Comparison of ENCODE assay signal across 8 cellular contexts in genomic region chr10:17200035-17200884, GRCh38. TPM values are rescaled to one million over a fixed set of nuclear protein-coding genes. Genes with fewer than 3 reads are reported as not detected.
DNase-seq lines count a peak whose midpoint lies in the region; ATAC-seq and TF ChIP-seq lines count a peak whose summit lies in the region.

No MANE protein-coding gene starts in this region.

- ATAC-seq in HG03175 (IDR thresholded peaks at IDR 0.05; ENCODE audit: unreplicated experiment), result peak; percentile 22
- ATAC-seq in activated CD8-positive, alpha-beta T cell treated with anti-CD3 and anti-CD28 coated beads, Interleukin-2, amount 10 ng/mL, durations not matched to agents 7 days and 5 days, result no peak
- peak; percentile 25 to 26 for ATAC-seq in stimulated activated naive B cell treated with anti-CD40 and anti-IgM and Interleukin-4, amounts not matched to agents 10 μg/mL and 1 μg/mL and 100 μg/mL, for 72 hours (replicated peaks)

- H3K9ac ChIP-seq in iPS-20b (ENCODE audit: low read depth, low read length), result peak overlapping the region; percentile 88; the same call in 1 of the 2 replicates

- peaks cover 45% of the 10 kb centered on the region for H3K4me1 Mint-ChIP-seq in activated CD8-positive, alpha-beta T cell treated with anti-CD3 and anti-CD28 coated beads, Interleukin-2, amount 10 ng/mL, durations not matched to agents 7 days and 5 days (ENCODE audit: low read depth)
- H3K4me1 Mint-ChIP-seq in stimulated activated naive B cell treated with anti-CD40 and anti-IgM and Interleukin-4, amounts not matched to agents 10 μg/mL and 1 μg/mL and 100 μg/mL, for 72 hours, result peaks cover 15 to 26% of the 10 kb centered on the region in 2 donors

- H3K9me3 Mint-ChIP-seq in activated CD8-positive, alpha-beta T cell treated with anti-CD3 and anti-CD28 coated beads, Interleukin-2, amount 10 ng/mL, durations not matched to agents 7 days and 5 days (ENCODE audit: insufficient read depth), result peaks cover 4% of the 10 kb centered on the region
- H3K9me3 Mint-ChIP-seq in stimulated activated naive B cell treated with anti-CD40 and anti-IgM and Interleukin-4, amounts not matched to agents 10 μg/mL and 1 μg/mL and 100 μg/mL, for 72 hours, result no peaks in the 10 kb centered on the region

- no peak overlapping the region for H3K27ac ChIP-seq in AG04450 (ENCODE audit: low read depth, low read length)
- peak overlapping the region; percentile 89 for H3K27ac ChIP-seq in iPS-20b (ENCODE audit: low read length)

- no peaks in the 10 kb centered on the region for H3K27me3 Mint-ChIP-seq in activated CD8-positive, alpha-beta T cell treated with anti-CD3 and anti-CD28 coated beads, Interleukin-2, amount 10 ng/mL, durations not matched to agents 7 days and 5 days (ENCODE audit: low read depth)
- H3K27me3 Mint-ChIP-seq in stimulated activated naive B cell treated with anti-CD40 and anti-IgM and Interleukin-4, amounts not matched to agents 10 μg/mL and 1 μg/mL and 100 μg/mL, for 72 hours, result no peaks in the 10 kb centered on the region

- peak overlapping the region; percentile 83 for H3K27ac Mint-ChIP-seq in activated CD8-positive, alpha-beta T cell treated with anti-CD3 and anti-CD28 coated beads, Interleukin-2, amount 10 ng/mL, durations not matched to agents 7 days and 5 days
- peak overlapping the region; percentile 97 for H3K27ac Mint-ChIP-seq in stimulated activated naive B cell treated with anti-CD40 and anti-IgM and Interleukin-4, amounts not matched to agents 10 μg/mL and 1 μg/mL and 100 μg/mL, for 72 hours

- H3K27me3 ChIP-seq in AG04450 (ENCODE audit: control insufficient read depth, insufficient read depth, low read length) (no peaks in the 10 kb centered on the region), iPS-20b (ENCODE audit: insufficient read depth, low read length) (no peaks in the 10 kb centered on the region)

- H3K36me3 Mint-ChIP-seq in activated CD8-positive, alpha-beta T cell treated with anti-CD3 and anti-CD28 coated beads, Interleukin-2, amount 10 ng/mL, durations not matched to agents 7 days and 5 days (ENCODE audit: low read depth), result peaks cover 3% of the 10 kb centered on the region
- H3K36me3 Mint-ChIP-seq in stimulated activated naive B cell treated with anti-CD40 and anti-IgM and Interleukin-4, amounts not matched to agents 10 μg/mL and 1 μg/mL and 100 μg/mL, for 72 hours, result no peaks in the 10 kb centered on the region

- DNase-seq in AG04450 (ENCODE audit: low read depth, low spot score), result no peak
- DNase-seq in activated CD8-positive, alpha-beta T cell treated with anti-CD3 and anti-CD28 coated beads, Interleukin-2, amount 10 ng/mL, durations not matched to agents 7 days and 5 days, result no peak
- DNase-seq in stimulated activated naive B cell treated with anti-CD40 and anti-IgM and Interleukin-4, amounts not matched to agents 10 μg/mL and 1 μg/mL and 100 μg/mL, for 72 hours, result no peak
- DNase-seq in NCI-H1092 treated with DMSO at 0.1 percent for 48 hours (lab: John Stamatoyannopoulos, UW), result no peak
- DNase-seq in NCI-H510A treated with DMSO at 0.1 percent for 48 hours (lab: John Stamatoyannopoulos, UW), result no peak
- DNase-seq in NCI-H748 (lab: John Stamatoyannopoulos, UW; ENCODE audit: unreplicated experiment), result no peak

- CTCF ChIA-PET in AG04450 (lab: Charles Lee), result interaction anchor here (0.7 to 1.5 kb wide), 7 partner anchors 18 to 373 kb away, joined by 3 to 5 read pairs (median 3); no protein-coding TSS in a partner anchor
- CTCF ChIA-PET in activated CD8-positive, alpha-beta T cell treated with anti-CD3 and anti-CD28 coated beads, Interleukin-2, amount 10 ng/mL, durations not matched to agents 7 days and 5 days (lab: Charles Lee), result interaction anchor here (1.0 to 4.3 kb wide), 17 partner anchors 11 to 383 kb away, joined by 3 to 38 read pairs (median 4); partner anchors contain the start of genes RSU1 and VIM

- H3K4me3 ChIP-seq in AG04450 (ENCODE audit: low read depth, low read length), result peak overlapping the region; percentile 75
- peak overlapping the region; percentile 91 for H3K4me3 ChIP-seq in iPS-20b (ENCODE audit: low read length)

- peaks cover 41% of the 10 kb centered on the region for H3K4me1 ChIP-seq in iPS-20b (ENCODE audit: insufficient read depth, low read length)

- H3K9me3 ChIP-seq in AG04450 (ENCODE audit: control insufficient read depth, insufficient read depth, low read length) (peaks cover 4% of the 10 kb centered on the region; the same call in 1 of the 2 replicates), iPS-20b (ENCODE audit: insufficient read depth, low read depth, low read length) (no peaks in the 10 kb centered on the region)

- no peaks in the 10 kb centered on the region for H3K36me3 ChIP-seq in iPS-20b (ENCODE audit: insufficient read depth, low read depth, low read length)

- TF ChIP-seq CTCF in AG04450 (IDR thresholded peaks at IDR 0.05; ENCODE audit: low read depth, low read length), result no peak

- H3K4me3 Mint-ChIP-seq in activated CD8-positive, alpha-beta T cell treated with anti-CD3 and anti-CD28 coated beads, Interleukin-2, amount 10 ng/mL, durations not matched to agents 7 days and 5 days, result peak overlapping the region; percentile 86
- H3K4me3 Mint-ChIP-seq in stimulated activated naive B cell treated with anti-CD40 and anti-IgM and Interleukin-4, amounts not matched to agents 10 μg/mL and 1 μg/mL and 100 μg/mL, for 72 hours, result peak overlapping the region; percentile 89 to 99

- POLR2A ChIA-PET in AG04450 (lab: Yijun Ruan, JAX), result interaction anchor here (1.0 to 2.5 kb wide), 4 partner anchors 13 to 125 kb away, joined by 4 to 54 read pairs (median 9); partner anchors contain the start of gene VIM
- POLR2A ChIA-PET in activated CD8-positive, alpha-beta T cell treated with anti-CD3 and anti-CD28 coated beads, Interleukin-2, amount 10 ng/mL, durations not matched to agents 7 days and 5 days (lab: Charles Lee), result interaction anchor here (0.6 to 5.0 kb wide), 8 partner anchors 16 to 383 kb away, joined by 3 to 150 read pairs (median 4); partner anchors contain the start of genes RSU1 and VIM

RNA-seq across cellular contexts. Expression of gene TRDMT1, which starts 1.2 kb away (rescaled TPM):
- 5.2 and 7.1 TPM in 2 replicates for polyA plus RNA-seq in AG04450 (2011; rRNA removed)
- polyA minus RNA-seq in AG04450 (2011; rRNA and poly(A)+ RNA removed), result 4.3 and 5.5 TPM in 2 replicates
- total RNA-seq in activated CD8-positive, alpha-beta T cell treated with anti-CD3 and anti-CD28 coated beads, Interleukin-2, amount 10 ng/mL, durations not matched to agents 7 days and 5 days, result 10 to 100 TPM; 11.6 to 13.6 TPM

RNA-seq across cellular contexts. Expression of gene VIM, which starts 27.8 kb away (rescaled TPM):
- 4,126 and 4,378 TPM in 2 replicates for polyA plus RNA-seq in AG04450 (2011; rRNA removed)
- 4,154 and 5,002 TPM in 2 replicates for polyA minus RNA-seq in AG04450 (2011; rRNA and poly(A)+ RNA removed)
- 1,000 to 10,000 TPM; 2,550 to 2,568 TPM for total RNA-seq in activated CD8-positive, alpha-beta T cell treated with anti-CD3 and anti-CD28 coated beads, Interleukin-2, amount 10 ng/mL, durations not matched to agents 7 days and 5 days
